ENCODE assay signal across 8 cellular contexts in genomic region chr13:21458816-21459701, GRCh38. TPM values are rescaled to one million over a fixed set of nuclear protein-coding genes. Genes with fewer than 3 reads are reported as not detected.
A peak's percentile ranks its signal among the peaks of the same experiment; 100 is the strongest.
DNase-seq lines count a peak whose midpoint lies in the region; ATAC-seq, FAIRE-seq and TF ChIP-seq lines count a peak whose summit lies in the region.

ZDHHC20 (minus strand) TSS chr13:21459303; CDS start chr13:21459171, 132 bp downstream.

- ATAC-seq in GM19328 (IDR thresholded peaks at IDR 0.05; ENCODE audit: unreplicated experiment), result peak; percentile 84
- ATAC-seq in HG03520 (IDR thresholded peaks at IDR 0.05; ENCODE audit: unreplicated experiment), result peak; percentile 78
- peak; percentile 89 for ATAC-seq in activated CD8-positive, alpha-beta memory T cell treated with anti-CD3 and anti-CD28 coated beads, Interleukin-2, amount 10 ng/mL, durations not matched to agents 7 days and 5 days

- peak within 1 kb of the TSS; percentile 66 for H3K14ac ChIP-seq in H1 (ENCODE audit: insufficient read length)

- no peaks in the 10 kb centered on the region for H3K27me3 Mint-ChIP-seq in activated CD8-positive, alpha-beta memory T cell treated with anti-CD3 and anti-CD28 coated beads, Interleukin-2, amount 10 ng/mL, durations not matched to agents 7 days and 5 days

- H3K9me3 Mint-ChIP-seq in activated CD8-positive, alpha-beta memory T cell treated with anti-CD3 and anti-CD28 coated beads, Interleukin-2, amount 10 ng/mL, durations not matched to agents 7 days and 5 days (ENCODE audit: low read depth), result peaks cover 7% of the 10 kb centered on the region

- H3K79me1 ChIP-seq in H1 (ENCODE audit: low read depth, low read length) (no peaks in the 10 kb centered on the region; the same call in none of the 2 replicates), mesendoderm (ENCODE audit: low read length) (peaks cover 2% of the 10 kb centered on the region)

- H4K8ac ChIP-seq in H1 (ENCODE audit: extremely low read depth, insufficient read depth, low read length) (peak within 1 kb of the TSS; percentile 97; the same call in 1 of the 2 replicates), mesendoderm (ENCODE audit: low read depth, low read length) (peak within 1 kb of the TSS; percentile 57)

- TF ChIP-seq RAD21 in H1 (IDR thresholded peaks at IDR 0.05 in 1 of 2, conservative IDR thresholded peaks at IDR 0.05 in 1 of 2; ENCODE audit: low read depth in 2 of 2, low read length in 2 of 2), result no peak

- peaks cover 13% of the 10 kb centered on the region for H3K36me3 Mint-ChIP-seq in activated CD8-positive, alpha-beta memory T cell treated with anti-CD3 and anti-CD28 coated beads, Interleukin-2, amount 10 ng/mL, durations not matched to agents 7 days and 5 days

- FAIRE-seq in H1 (lab: Jason Lieb, UNC), result no peak

- peaks cover 0 to 12% (median 6%) of the 10 kb centered on the region in 4 experiments; a peak in 4 of 7 replicates for H3K4me1 ChIP-seq in H1 (replicated peaks in 1 of 4; ENCODE audit: control insufficient read depth in 3 of 4, insufficient read depth in 4 of 4, low read length in 3 of 4)
- peaks cover 3% of the 10 kb centered on the region for H3K4me1 ChIP-seq in mesendoderm (ENCODE audit: control insufficient read depth, low read depth, low read length)

- H2BK15ac ChIP-seq in H1 (ENCODE audit: low read length) (0 out of 2 replicates have a peak within 1 kb of the TSS, but pooled peaks have one; percentile 89), mesendoderm (replicated peaks; ENCODE audit: low read depth) (no peak within 1 kb of the TSS)

- POLR2A ChIA-PET in H1 (lab: Charles Lee; ENCODE audit: partially characterized antibody), result interaction anchor here (0.7 to 3.0 kb wide), 17 partner anchors 8 to 317 kb away, joined by 3 to 13 read pairs (median 4); partner anchors contain the start of genes MRPL57 and SKA3

- H3K4me3 Mint-ChIP-seq in activated CD8-positive, alpha-beta memory T cell treated with anti-CD3 and anti-CD28 coated beads, Interleukin-2, amount 10 ng/mL, durations not matched to agents 7 days and 5 days, result peak within 1 kb of the TSS; percentile 89

- H4K5ac ChIP-seq in H1 (ENCODE audit: insufficient read length, low read depth, low read length) (peak within 1 kb of the TSS; percentile 94), mesendoderm (ENCODE audit: low read length) (peak within 1 kb of the TSS; percentile 92)

- H4K91ac ChIP-seq in H1 (replicated peaks; ENCODE audit: insufficient read length, low read length), result peak within 1 kb of the TSS; percentile 92

- H2AK5ac ChIP-seq in H1 (ENCODE audit: low read depth, low read length) (no peak within 1 kb of the TSS), mesendoderm (ENCODE audit: low read length) (no peak within 1 kb of the TSS)

- peaks cover 5 to 47% of the 10 kb centered on the region in 2 experiments for H3K79me2 ChIP-seq in H1 (ENCODE audit: control insufficient read depth in 1 of 2, insufficient read depth in 2 of 2, low read length in 2 of 2)
- peaks cover 39% of the 10 kb centered on the region for H3K79me2 ChIP-seq in mesendoderm (ENCODE audit: control insufficient read depth, insufficient read depth, low read length)

- peak within 1 kb of the TSS; percentile 96 for H2BK12ac ChIP-seq in H1 (ENCODE audit: low read depth, low read length)

- peak within 1 kb of the TSS; percentile 74; the same call in 1 of the 2 replicates for H2BK20ac ChIP-seq in H1 (ENCODE audit: low read length)

- TF ChIP-seq POLR2A in H1 (IDR thresholded peaks at IDR 0.05; ENCODE audit: control extremely low read depth in 1 of 2, low read depth in 2 of 2, low read length in 2 of 2), result peak; percentile 38 to 60; a peak in 2 of 3 replicates

- H3K27me3 ChIP-seq in H1 (replicated peaks in 1 of 4; ENCODE audit: control insufficient read depth in 3 of 4, extremely low read depth in 1 of 4, insufficient read depth in 3 of 4, low read length in 3 of 4) (no peaks in the 10 kb centered on the region), mesendoderm (ENCODE audit: insufficient read depth, low read length, poor library complexity) (no peaks in the 10 kb centered on the region)

- no peak for TF ChIP-seq CTCF in H1 (IDR thresholded peaks at IDR 0.05; ENCODE audit: control extremely low read depth in 1 of 3, insufficient read depth in 1 of 3, low read depth in 1 of 3, low read length in 3 of 3)

- H3K9ac ChIP-seq in H1 (replicated peaks in 1 of 4; ENCODE audit: extremely low read depth in 1 of 4, low read depth in 3 of 4, low read length in 3 of 4) (peak within 1 kb of the TSS; percentile 92 to 99 (median 98)), mesendoderm (ENCODE audit: low read length) (peak within 1 kb of the TSS; percentile 97)

- TF ChIP-seq EP300 in H1 (IDR thresholded peaks at IDR 0.05; ENCODE audit: borderline replicate concordance in 1 of 2, low read depth in 2 of 2, low read length in 2 of 2), result no peak

- H3K56ac ChIP-seq in H1 (replicated peaks; ENCODE audit: insufficient read length, low read depth, low read length) (peak within 1 kb of the TSS; percentile 60), mesendoderm (ENCODE audit: low read length) (peak within 1 kb of the TSS; percentile 99)

- no peaks in the 10 kb centered on the region; a peak in 1 of 4 replicates for H3K9me3 ChIP-seq in H1 (ENCODE audit: insufficient read depth in 2 of 2, low read depth in 1 of 2, low read length in 1 of 2)

- WGBS in H1 (ENCODE audit: extremely low coverage in 1 of 2, insufficient coverage in 1 of 2, insufficient read length in 1 of 2, insufficient replicate concordance in 2 of 2, low coverage in 1 of 2, low lambda C conversion rate in 2 of 2, missing lambda C conversion rate in 1 of 2), 2 experiments, result 2% methylated on average over 63 of the region's 107 CpGs; no CpG with 5 or more reads in 1 of the 2 experiments
- no CpG with 5 or more reads among the region's 107 CpGs for WGBS in mesendoderm (ENCODE audit: extremely low coverage, insufficient coverage, low lambda C conversion rate)

- peak within 1 kb of the TSS; percentile 82 for H2BK120ac ChIP-seq in H1 (replicated peaks; ENCODE audit: low read depth, low read length)
- peak within 1 kb of the TSS; percentile 68 for H2BK120ac ChIP-seq in mesendoderm (ENCODE audit: low read depth, low read length)

- H3K27ac Mint-ChIP-seq in activated CD8-positive, alpha-beta memory T cell treated with anti-CD3 and anti-CD28 coated beads, Interleukin-2, amount 10 ng/mL, durations not matched to agents 7 days and 5 days, result peak within 1 kb of the TSS; percentile 90

- H3K4me2 ChIP-seq in H1 (ENCODE audit: insufficient read depth in 1 of 2, low read depth in 2 of 2, low read length in 2 of 2) (peak within 1 kb of the TSS; percentile 73 to 86), mesendoderm (ENCODE audit: low read length) (peak within 1 kb of the TSS; percentile 80)

- DNase-seq in CD1c-positive myeloid dendritic cell (ENCODE audit: extremely low spot score) (peak; percentile 95), NOMO-1 (lab: John Stamatoyannopoulos, UW; ENCODE audit: unreplicated experiment in 2 of 2) (peak; percentile 80 to 85), H1 (ENCODE audit: low read depth in 1 of 2, low spot score in 2 of 2) (peak; percentile 46 to 98), mesendoderm (peak; percentile 89)
- peak; percentile 89 for DNase-seq in activated CD8-positive, alpha-beta memory T cell treated with anti-CD3 and anti-CD28 coated beads, Interleukin-2, amount 10 ng/mL, durations not matched to agents 7 days and 5 days
- peak; percentile 81 for DNase-seq in stimulated activated CD8-positive, alpha-beta memory T cell treated with anti-CD3 and anti-CD28 coated beads, Interleukin-15, amount 100 ng/mL, for 1 hour (ENCODE audit: low read depth)

- H3K36me3 ChIP-seq in H1 (ENCODE audit: control insufficient read depth in 2 of 4, insufficient read depth in 4 of 4, low read length in 3 of 4), result no peaks in the 10 kb centered on the region
- no peaks in the 10 kb centered on the region for H3K36me3 ChIP-seq in mesendoderm (ENCODE audit: control insufficient read depth, insufficient read depth, low read length)

- H3K18ac ChIP-seq in H1 (ENCODE audit: extremely low read depth, low read length) (peak within 1 kb of the TSS; percentile 95), mesendoderm (ENCODE audit: low read length) (peak within 1 kb of the TSS; percentile 94)

- peak within 1 kb of the TSS; percentile 87 to 99 (median 97) for H3K4me3 ChIP-seq in H1 (ENCODE audit: extremely low read depth in 1 of 4, insufficient read depth in 2 of 4, low read depth in 3 of 4, low read length in 4 of 4)
- H3K4me3 ChIP-seq in mesendoderm (ENCODE audit: low read length), result peak within 1 kb of the TSS; percentile 91

- H2AFZ ChIP-seq in H1 (ENCODE audit: low read length), result peak within 1 kb of the TSS; percentile 99

- peak within 1 kb of the TSS; percentile 98 for H2BK5ac ChIP-seq in H1 (ENCODE audit: low read depth, low read length)
- peak within 1 kb of the TSS; percentile 86 for H2BK5ac ChIP-seq in mesendoderm (ENCODE audit: low read length)

- CTCF ChIA-PET in activated CD8-positive, alpha-beta memory T cell treated with anti-CD3 and anti-CD28 coated beads, Interleukin-2, amount 10 ng/mL, durations not matched to agents 7 days and 5 days (lab: Charles Lee), result interaction anchor here (1.0 to 5.8 kb wide), 8 partner anchors 18 to 348 kb away, joined by 3 to 28 read pairs (median 4); partner anchors contain the start of genes MRPL57 and SKA3
- CTCF ChIA-PET in H1 (lab: Charles Lee; ENCODE audit: partially characterized antibody), result interaction anchor here (1.1 to 2.3 kb wide), 5 partner anchors 17 to 162 kb away, joined by 3 to 10 read pairs (median 4); no protein-coding TSS in a partner anchor

- H3K4me1 Mint-ChIP-seq in activated CD8-positive, alpha-beta memory T cell treated with anti-CD3 and anti-CD28 coated beads, Interleukin-2, amount 10 ng/mL, durations not matched to agents 7 days and 5 days, result peaks cover 34% of the 10 kb centered on the region

- H4K20me1 ChIP-seq in H1 (replicated peaks in 1 of 2; ENCODE audit: control insufficient read depth in 1 of 2, insufficient read depth in 2 of 2, low read length in 2 of 2), result no peaks in the 10 kb centered on the region

- H3K23me2 ChIP-seq in H1 (ENCODE audit: low read depth, low read length), result peaks cover 2% of the 10 kb centered on the region; the same call in 1 of the 2 replicates

- no peak within 1 kb of the TSS for H3K23ac ChIP-seq in H1 (ENCODE audit: insufficient read length)
- peak within 1 kb of the TSS; percentile 30 for H3K23ac ChIP-seq in mesendoderm (ENCODE audit: low read length)

- H3K27ac ChIP-seq in H1 (ENCODE audit: low read depth, low read length) (peak within 1 kb of the TSS; percentile 94), mesendoderm (ENCODE audit: low read depth, low read length) (peak within 1 kb of the TSS; percentile 97)

- H3K4ac ChIP-seq in H1 (replicated peaks; ENCODE audit: insufficient read length, low read depth, low read length), result peak within 1 kb of the TSS; percentile 96
- peak within 1 kb of the TSS; percentile 83 for H3K4ac ChIP-seq in mesendoderm (ENCODE audit: low read depth, low read length)

RNA-seq across cellular contexts. Expression of gene ZDHHC20, which starts in this region (rescaled TPM):
- 10 to 100 TPM; 65.7 to 68.0 TPM for total RNA-seq in activated CD8-positive, alpha-beta memory T cell treated with anti-CD3 and anti-CD28 coated beads, Interleukin-2, amount 10 ng/mL, durations not matched to agents 7 days and 5 days
- total RNA-seq in H1 (2021; fragmentation: NEBNext Ultra II Directional; extraction: Animal tissue kit (Norgen Biotek cat#: 25700)), result 80.7 and 89.0 TPM in 2 replicates
- 16.4 and 18.4 TPM in 2 replicates for polyA plus RNA-seq in H1 (2011; rRNA removed)
- polyA plus RNA-seq in H1 (2011; cell fraction: cytosol; rRNA removed), result 16.6 TPM
- polyA plus RNA-seq in H1 (2011; cell fraction: nucleus; rRNA removed), result 17.2 TPM
- 18.3 to 39.6 TPM (median 24.4 TPM) in 4 replicates for polyA plus RNA-seq in H1 (2012, experiment 1 of 2)
- polyA plus RNA-seq in H1 (2012, experiment 2 of 2), result 3.6 TPM
- 60.7 TPM for polyA plus RNA-seq in H1 (2013, experiment 1 of 2)
- polyA plus RNA-seq in H1 (2013, experiment 2 of 2), result 69.4 TPM
- polyA minus RNA-seq in H1 (2011; rRNA and poly(A)+ RNA removed), result 40.6 and 57.6 TPM in 2 replicates
- 23.9 TPM for polyA minus RNA-seq in H1 (2011; cell fraction: cytosol; rRNA and poly(A)+ RNA removed)
- 49.7 TPM for polyA minus RNA-seq in H1 (2011; cell fraction: nucleus; rRNA and poly(A)+ RNA removed)
- polyA plus RNA-seq in mesendoderm (2013, experiment 1 of 2), result 54.8 TPM
- polyA plus RNA-seq in mesendoderm (2013, experiment 2 of 2), result 54.8 TPM

Comparison
In these comparisons a context has a peak if more than half of its experiments do, and no peak if none do; other contexts are left out.
1. Peak in every context shown above with its lines: DNase-seq, ATAC-seq, H3K4me3 ChIP-seq and H3K27ac ChIP-seq.